Comparison of ENCODE assay signal across 8 cellular contexts in genomic region chr12:101939856-101940265, GRCh38.
DNase-seq lines count a peak whose midpoint lies in the region; ATAC-seq and TF ChIP-seq lines count a peak whose summit lies in the region.

No MANE protein-coding gene starts in this region.

- H3K9me2 ChIP-seq in MM.1S (replicated peaks; ENCODE audit: insufficient read depth, low read length), result no peaks in the 10 kb centered on the region

- no peak for TF ChIP-seq POLR2A in gastrocnemius medialis (IDR thresholded peaks at IDR 0.05)

- H3K4me1 ChIP-seq in MM.1S (ENCODE audit: low read length) (peaks cover 42% of the 10 kb centered on the region), adipocyte (ENCODE audit: control insufficient read depth, insufficient read depth, low read length) (peaks cover 62% of the 10 kb centered on the region), right atrium auricular region (peaks cover 0 to 8% of the 10 kb centered on the region in 2 donors), gastrocnemius medialis (peaks cover 14 to 17% of the 10 kb centered on the region in 2 donors)

- DNase-seq in MM.1S (peak; percentile 72), SK-N-MC (ENCODE audit: low read depth, low spot score) (peak; percentile 83), adipocyte (ENCODE audit: low read depth) (peak; percentile 94), right atrium auricular region (ENCODE audit: low spot score) (peak; percentile 74), gastrocnemius medialis (peak; percentile 43 to 55)

- peak; percentile 61 to 62 for ATAC-seq in gastrocnemius medialis
- no peak for ATAC-seq in HG03175 (IDR thresholded peaks at IDR 0.05; ENCODE audit: unreplicated experiment)

- H3K27ac ChIP-seq in 22Rv1, result no peak overlapping the region
- no peak overlapping the region for H3K27ac ChIP-seq in MM.1S (ENCODE audit: low read length)
- H3K27ac ChIP-seq in SK-N-MC, result peak overlapping the region; percentile 92
- H3K27ac ChIP-seq in right atrium auricular region, result peak overlapping the region; percentile 46 to 76
- peak overlapping the region; percentile 1 to 71 (median 40) for H3K27ac ChIP-seq in gastrocnemius medialis

- peaks cover 18% of the 10 kb centered on the region for H3F3A ChIP-seq in MM.1S (ENCODE audit: insufficient read depth, low read length)

- H3K36me3 ChIP-seq in MM.1S (replicated peaks; ENCODE audit: insufficient read depth, low read length), result no peaks in the 10 kb centered on the region
- H3K36me3 ChIP-seq in SK-N-MC (ENCODE audit: insufficient read depth, low read length), result no peaks in the 10 kb centered on the region
- H3K36me3 ChIP-seq in adipocyte (ENCODE audit: control insufficient read depth, insufficient read depth, low read length, severe bottlenecking), result no peaks in the 10 kb centered on the region
- no peaks in the 10 kb centered on the region for H3K36me3 ChIP-seq in right atrium auricular region
- no peaks in the 10 kb centered on the region for H3K36me3 ChIP-seq in gastrocnemius medialis

- H3K79me2 ChIP-seq in MM.1S (ENCODE audit: low read length), result no peaks in the 10 kb centered on the region

- H4K20me1 ChIP-seq in MM.1S (ENCODE audit: insufficient read depth, low read length), result no peaks in the 10 kb centered on the region

- peak; percentile 96 for TF ChIP-seq CTCF in 22Rv1 (IDR thresholded peaks at IDR 0.05)
- TF ChIP-seq CTCF in GM12875 (IDR thresholded peaks at IDR 0.05; ENCODE audit: borderline replicate concordance, insufficient read depth, low read depth, low read length), result peak; percentile 65
- peak; percentile 84 for TF ChIP-seq CTCF in MM.1S (IDR thresholded peaks at IDR 0.05; ENCODE audit: low read length)
- TF ChIP-seq CTCF in right atrium auricular region (IDR thresholded peaks at IDR 0.05), result peak; percentile 52 to 82
- TF ChIP-seq CTCF in gastrocnemius medialis (IDR thresholded peaks at IDR 0.05 in 4 of 5, conservative IDR thresholded peaks at IDR 0.05 in 1 of 5), result peak; percentile 49 to 71 (median 55)

- no peak overlapping the region for H3K4me2 ChIP-seq in MM.1S (ENCODE audit: low read depth, low read length)

- H3K4me3 ChIP-seq in GM12875 (ENCODE audit: low read depth, low read length) (no peak overlapping the region), MM.1S (ENCODE audit: low read length) (no peak overlapping the region), SK-N-MC (peak overlapping the region; percentile 62), adipocyte (ENCODE audit: low read length) (no peak overlapping the region), right atrium auricular region (no peak overlapping the region), gastrocnemius medialis (no peak overlapping the region)

- peak overlapping the region; percentile 33; the same call in 1 of the 2 replicates for H2AFZ ChIP-seq in MM.1S (ENCODE audit: low read length)

- intact Hi-C loops in gastrocnemius medialis (cut with DNase I; ENCODE audit: low total_unique reads), result loop anchor here (1.0 to 10.0 kb wide), 7 partner anchors 55 to 829 kb away; partner anchors contain the start of genes IGF1, NUP37, PARPBP and WASHC3

- H3K9me3 ChIP-seq in MM.1S (replicated peaks; ENCODE audit: insufficient read depth, low read length), result no peaks in the 10 kb centered on the region
- no peaks in the 10 kb centered on the region for H3K9me3 ChIP-seq in SK-N-MC (ENCODE audit: low read depth, low read length)
- H3K9me3 ChIP-seq in adipocyte (ENCODE audit: control insufficient read depth, low read length), result no peaks in the 10 kb centered on the region
- H3K9me3 ChIP-seq in right atrium auricular region, result no peaks in the 10 kb centered on the region
- H3K9me3 ChIP-seq in gastrocnemius medialis, result no peaks in the 10 kb centered on the region

- no peak overlapping the region for H3K9ac ChIP-seq in MM.1S (ENCODE audit: low read length)
- peak overlapping the region; percentile 54 for H3K9ac ChIP-seq in SK-N-MC (ENCODE audit: insufficient read length)
- H3K9ac ChIP-seq in adipocyte (ENCODE audit: low read length), result peak overlapping the region; percentile 70

- H3K27me3 ChIP-seq in MM.1S (replicated peaks; ENCODE audit: insufficient read depth, low read length), result no peaks in the 10 kb centered on the region
- no peaks in the 10 kb centered on the region for H3K27me3 ChIP-seq in adipocyte (replicated peaks; ENCODE audit: control insufficient read depth, insufficient read depth, low read length)
- no peaks in the 10 kb centered on the region for H3K27me3 ChIP-seq in right atrium auricular region
- no peaks in the 10 kb centered on the region for H3K27me3 ChIP-seq in gastrocnemius medialis

- in situ Hi-C loops in gastrocnemius medialis (cut with MboI; ENCODE audit: low sequenced_read_pairs in 4 of 4), result loop anchor here (10.0 to 25.0 kb wide), 3 partner anchors 545 to 822 kb away; partner anchors contain the start of gene IGF1 (in 4 of the 4)

Comparison
In these comparisons a context has a peak if more than half of its experiments do, and no peak if none do; other contexts are left out.
1. H3K27ac ChIP-seq: peak in SK-N-MC (single experiment), right atrium auricular region (2 of 2) and gastrocnemius medialis (4 of 4); none in 22Rv1 (single experiment) and MM.1S (single experiment).
2. Peak in every context shown above with its lines, with median percentiles within 50 percentile points of each other: CTCF ChIP-seq and DNase-seq.